8 cellular contexts compared by ENCODE assay signal in the genomic region with DNA sequence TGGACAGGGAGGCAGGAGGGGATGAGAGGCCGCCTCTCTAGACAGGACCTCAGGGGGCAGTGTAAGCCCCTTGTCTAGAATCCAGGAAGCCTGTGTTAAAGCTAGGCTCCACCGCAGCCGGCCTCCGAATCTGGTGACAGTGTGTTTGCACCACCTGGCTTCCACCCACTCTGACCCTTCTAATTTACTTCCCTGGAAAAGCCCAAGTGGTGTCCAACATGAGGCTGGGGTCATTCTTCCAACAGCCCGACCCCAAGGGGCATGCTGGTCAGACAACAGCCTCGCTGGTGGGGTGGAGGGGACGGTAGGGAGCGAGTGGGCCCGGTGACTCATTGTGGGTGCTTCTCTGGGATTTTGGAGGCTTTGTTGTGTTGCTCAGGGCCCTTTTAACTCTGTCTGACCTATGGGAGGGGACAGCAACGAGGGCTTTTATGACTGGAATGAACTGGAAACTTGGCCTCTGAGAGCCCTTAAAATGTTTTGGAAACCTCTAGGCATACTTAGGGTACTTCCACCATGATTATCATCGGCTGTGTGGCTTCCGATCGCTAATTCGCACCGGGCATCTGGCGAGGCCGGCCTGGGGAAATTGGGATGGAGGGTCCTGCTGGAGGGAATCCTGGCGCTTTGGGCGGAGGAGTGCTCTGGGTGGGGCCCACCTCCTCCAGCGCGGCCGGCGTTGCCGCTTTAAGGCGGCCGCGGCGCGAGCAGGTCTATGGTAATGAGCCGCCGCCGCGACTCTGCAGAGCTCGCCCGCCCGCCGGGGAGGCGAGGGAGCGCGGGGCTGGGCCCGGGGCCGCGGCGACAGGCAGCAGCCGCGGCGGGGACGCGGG. TPM values are rescaled to one million over a fixed set of nuclear protein-coding genes. Genes with fewer than 3 reads are reported as not detected.
DNase-seq lines count a peak whose midpoint lies in the region; ATAC-seq and TF ChIP-seq lines count a peak whose summit lies in the region.

A gene with protein sequence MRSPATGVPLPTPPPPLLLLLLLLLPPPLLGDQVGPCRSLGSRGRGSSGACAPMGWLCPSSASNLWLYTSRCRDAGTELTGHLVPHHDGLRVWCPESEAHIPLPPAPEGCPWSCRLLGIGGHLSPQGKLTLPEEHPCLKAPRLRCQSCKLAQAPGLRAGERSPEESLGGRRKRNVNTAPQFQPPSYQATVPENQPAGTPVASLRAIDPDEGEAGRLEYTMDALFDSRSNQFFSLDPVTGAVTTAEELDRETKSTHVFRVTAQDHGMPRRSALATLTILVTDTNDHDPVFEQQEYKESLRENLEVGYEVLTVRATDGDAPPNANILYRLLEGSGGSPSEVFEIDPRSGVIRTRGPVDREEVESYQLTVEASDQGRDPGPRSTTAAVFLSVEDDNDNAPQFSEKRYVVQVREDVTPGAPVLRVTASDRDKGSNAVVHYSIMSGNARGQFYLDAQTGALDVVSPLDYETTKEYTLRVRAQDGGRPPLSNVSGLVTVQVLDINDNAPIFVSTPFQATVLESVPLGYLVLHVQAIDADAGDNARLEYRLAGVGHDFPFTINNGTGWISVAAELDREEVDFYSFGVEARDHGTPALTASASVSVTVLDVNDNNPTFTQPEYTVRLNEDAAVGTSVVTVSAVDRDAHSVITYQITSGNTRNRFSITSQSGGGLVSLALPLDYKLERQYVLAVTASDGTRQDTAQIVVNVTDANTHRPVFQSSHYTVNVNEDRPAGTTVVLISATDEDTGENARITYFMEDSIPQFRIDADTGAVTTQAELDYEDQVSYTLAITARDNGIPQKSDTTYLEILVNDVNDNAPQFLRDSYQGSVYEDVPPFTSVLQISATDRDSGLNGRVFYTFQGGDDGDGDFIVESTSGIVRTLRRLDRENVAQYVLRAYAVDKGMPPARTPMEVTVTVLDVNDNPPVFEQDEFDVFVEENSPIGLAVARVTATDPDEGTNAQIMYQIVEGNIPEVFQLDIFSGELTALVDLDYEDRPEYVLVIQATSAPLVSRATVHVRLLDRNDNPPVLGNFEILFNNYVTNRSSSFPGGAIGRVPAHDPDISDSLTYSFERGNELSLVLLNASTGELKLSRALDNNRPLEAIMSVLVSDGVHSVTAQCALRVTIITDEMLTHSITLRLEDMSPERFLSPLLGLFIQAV (N-terminal part only) (plus strand): TSS at position 743 of the 833 bp plus-strand sequence. CDS start 541 bp downstream, outside the sequence.

- peaks cover 46 to 73% of the 10 kb centered on the region in 2 donors for H3K27me3 Mint-ChIP-seq in stimulated activated naive B cell treated with anti-CD40 and anti-IgM and Interleukin-4, amounts not matched to agents 10 μg/mL and 1 μg/mL and 100 μg/mL, for 72 hours

- H3K4me3 Mint-ChIP-seq in stimulated activated naive B cell treated with anti-CD40 and anti-IgM and Interleukin-4, amounts not matched to agents 10 μg/mL and 1 μg/mL and 100 μg/mL, for 72 hours = peak within 1 kb of the TSS; percentile 76

- no peaks in the 10 kb centered on the region for H3K36me3 Mint-ChIP-seq in stimulated activated naive B cell treated with anti-CD40 and anti-IgM and Interleukin-4, amounts not matched to agents 10 μg/mL and 1 μg/mL and 100 μg/mL, for 72 hours

- peak; percentile 78 for ATAC-seq in HG03175 (IDR thresholded peaks at IDR 0.05; ENCODE audit: unreplicated experiment)
- ATAC-seq in stimulated activated naive B cell treated with anti-CD40 and anti-IgM and Interleukin-4, amounts not matched to agents 10 μg/mL and 1 μg/mL and 100 μg/mL, for 72 hours (replicated peaks) = peak; percentile 87 to 92

- no peak within 1 kb of the TSS for H3K27ac Mint-ChIP-seq in stimulated activated naive B cell treated with anti-CD40 and anti-IgM and Interleukin-4, amounts not matched to agents 10 μg/mL and 1 μg/mL and 100 μg/mL, for 72 hours

- TF ChIP-seq POLR2A in GM18951 (IDR thresholded peaks at IDR 0.05; ENCODE audit: extremely low read depth, insufficient read depth, insufficient read length) (peak; percentile 27), erythroblast (IDR thresholded peaks at IDR 0.05; ENCODE audit: low read length) (no peak)

- in situ Hi-C loops in GM18951 (cut with MboI; ENCODE audit: low sequenced_read_pairs, unreplicated experiment) = no loop called here

- DNase-seq in AG20443 (ENCODE audit: low spot score) = peak; percentile 89
- peak; percentile 39 for DNase-seq in NCI-H82 treated with DMSO at 0.1 percent for 48 hours (lab: John Stamatoyannopoulos, UW; ENCODE audit: unreplicated experiment)
- peak; percentile 49 for DNase-seq in activated T-cell treated with anti-CD3 and anti-CD28 coated beads for 1 hour (ENCODE audit: low read depth)
- DNase-seq in erythroblast (lab: John Stamatoyannopoulos, UW) = peak; percentile 82 to 88
- DNase-seq in mucosa of gallbladder (ENCODE audit: low spot score) = no peak
- DNase-seq in stimulated activated naive B cell treated with anti-CD40 and anti-IgM and Interleukin-4, amounts not matched to agents 10 μg/mL and 1 μg/mL and 100 μg/mL, for 72 hours = peak; percentile 32

- H3K9me3 Mint-ChIP-seq in stimulated activated naive B cell treated with anti-CD40 and anti-IgM and Interleukin-4, amounts not matched to agents 10 μg/mL and 1 μg/mL and 100 μg/mL, for 72 hours = no peaks in the 10 kb centered on the region

- peaks cover 8 to 28% of the 10 kb centered on the region in 2 donors for H3K4me1 Mint-ChIP-seq in stimulated activated naive B cell treated with anti-CD40 and anti-IgM and Interleukin-4, amounts not matched to agents 10 μg/mL and 1 μg/mL and 100 μg/mL, for 72 hours

RNA-seq across cellular contexts. Expression of the gene that starts here (rescaled TPM):
- total RNA-seq in mucosa of gallbladder = 20.9 TPM
